8 cellular contexts compared by ENCODE assay signal in genomic region chr10:110221044-110221720, GRCh38. TPM values are rescaled to one million over a fixed set of nuclear protein-coding genes. Genes with fewer than 3 reads are reported as not detected.
DNase-seq lines count a peak whose midpoint lies in the region; ATAC-seq, FAIRE-seq and TF ChIP-seq lines count a peak whose summit lies in the region.

No MANE protein-coding gene starts in this region.

- H3K27me3 ChIP-seq in rectal smooth muscle tissue (ENCODE audit: control insufficient read depth, insufficient read depth, low read length): no peaks in the 10 kb centered on the region

- FAIRE-seq in H54 (lab: Jason Lieb, UNC): no peak

- peak overlapping the region; percentile 53 for H3K4me3 ChIP-seq in fibroblast of mammary gland (ENCODE audit: control insufficient read depth, low read depth, low read length)
- H3K4me3 ChIP-seq in rectal smooth muscle tissue (ENCODE audit: low read length): peak overlapping the region; percentile 58

- POLR2A ChIA-PET in T-cell (lab: Charles Lee): interaction anchor here (0.5 to 1.9 kb wide), 10 partner anchors 9 to 325 kb away, joined by 3 to 21 read pairs (median 4); no protein-coding TSS in a partner anchor

- TF ChIP-seq POLR2A in H54 (IDR thresholded peaks at IDR 0.05; ENCODE audit: low read depth, low read length): no peak

- peak overlapping the region; percentile 56 for H3K4me3 Mint-ChIP-seq in Calu3 (ENCODE audit: low read depth, unreplicated experiment)
- H3K4me3 Mint-ChIP-seq in T-cell: peak overlapping the region; percentile 62 to 75 (median 68)

- H3K27me3 Mint-ChIP-seq in Calu3 (ENCODE audit: unreplicated experiment) (no peaks in the 10 kb centered on the region), T-cell (no peaks in the 10 kb centered on the region)

- intact Hi-C loops in Calu3 (cut with micrococcal nuclease; ENCODE audit: unreplicated experiment): loop anchor here (2.0 to 5.0 kb wide), 2 partner anchors 82 to 339 kb away; no protein-coding TSS in a partner anchor

- DNase-seq in Calu3 (no peak), T-cell (no peak), fibroblast of mammary gland (ENCODE audit: low read depth) (no peak), H54 (ENCODE audit: insufficient read length, low spot score) (no peak), NCI-H2171 (lab: John Stamatoyannopoulos, UW) (no peak)
- DNase-seq in activated naive CD4-positive, alpha-beta T cell treated with anti-CD3 and anti-CD28 coated beads, Interleukin-2, amount 50 U/mL, for 72 hours (ENCODE audit: low spot score in 2 of 2): no peak
- DNase-seq in stimulated activated CD4-positive, alpha-beta T cell treated with anti-CD3 and anti-CD28 coated beads, Interleukin-2, amount 100 ng/mL, for 48 hours: no peak

- H3K4me1 Mint-ChIP-seq in Calu3 (ENCODE audit: low read depth, unreplicated experiment) (peaks cover 16% of the 10 kb centered on the region), T-cell (peaks cover 36 to 61% (median 44%) of the 10 kb centered on the region in 3 donors)

- no peak for ATAC-seq in T-cell (replicated peaks in 1 of 4)
- ATAC-seq in activated naive CD4-positive, alpha-beta T cell treated with anti-CD3 and anti-CD28 coated beads, Interleukin-2, amount 50 U/mL, for 72 hours: no peak

- H3K9me3 Mint-ChIP-seq in Calu3 (ENCODE audit: low read depth, unreplicated experiment) (no peaks in the 10 kb centered on the region), T-cell (no peaks in the 10 kb centered on the region)
- no peaks in the 10 kb centered on the region for H3K9me3 Mint-ChIP-seq in activated naive CD4-positive, alpha-beta T cell treated with anti-CD3 and anti-CD28 coated beads, Interleukin-2, amount 50 U/mL, for 72 hours

- H3K36me3 ChIP-seq in rectal smooth muscle tissue (ENCODE audit: control insufficient read depth, insufficient read depth, low read length): no peaks in the 10 kb centered on the region

- H3K4me1 ChIP-seq in rectal smooth muscle tissue (ENCODE audit: control insufficient read depth, insufficient read depth, low read length): peaks cover 21% of the 10 kb centered on the region

- BruUV-seq in Calu3 (replicated peaks; lab: Mats Ljungman, UMichigan): no TSS peak

- H3K27ac Mint-ChIP-seq in Calu3 (ENCODE audit: unreplicated experiment) (no peak overlapping the region), T-cell (peak overlapping the region; percentile 59 to 76)
- peak overlapping the region in 1 of 2 donors; percentile 35 for H3K27ac Mint-ChIP-seq in activated naive CD4-positive, alpha-beta T cell treated with anti-CD3 and anti-CD28 coated beads, Interleukin-2, amount 50 U/mL, for 72 hours

- TF ChIP-seq CTCF in Calu3 (IDR thresholded peaks at IDR 0.05; ENCODE audit: unreplicated experiment): no peak
- no peak for TF ChIP-seq CTCF in fibroblast of mammary gland (conservative IDR thresholded peaks at IDR 0.05; ENCODE audit: control insufficient read depth, insufficient read depth, low read depth, low read length)

- CTCF ChIA-PET in Calu3 (lab: Charles Lee): interaction anchor here (0.6 to 1.5 kb wide), 4 partner anchors 11 to 421 kb away, joined by 3 to 14 read pairs (median 4); no protein-coding TSS in a partner anchor
- CTCF ChIA-PET in T-cell (lab: Charles Lee): interaction anchor here (0.7 to 8.4 kb wide), 15 partner anchors 12 to 356 kb away, joined by 3 to 94 read pairs (median 4); partner anchors contain the start of gene MXI1 (in 1 of the 2)

- peak overlapping the region; percentile 91 for H3K27ac ChIP-seq in rectal smooth muscle tissue (ENCODE audit: low read depth, low read length)

- H3K9ac ChIP-seq in rectal smooth muscle tissue (ENCODE audit: low read length): peak overlapping the region; percentile 16

- H3K36me3 Mint-ChIP-seq in Calu3 (ENCODE audit: insufficient read depth, unreplicated experiment) (peaks cover 13% of the 10 kb centered on the region), T-cell (no peaks in the 10 kb centered on the region)
- no peaks in the 10 kb centered on the region for H3K36me3 Mint-ChIP-seq in activated naive CD4-positive, alpha-beta T cell treated with anti-CD3 and anti-CD28 coated beads, Interleukin-2, amount 50 U/mL, for 72 hours

RNA-seq across cellular contexts. Expression of gene MXI1, which starts 13.8 kb away (rescaled TPM):
- total RNA-seq in Calu3 (2022) (8.1 and 8.4 TPM in 2 replicates), T-cell (10 to 100 TPM; 40.2 to 54.1 (median 44.4) TPM)
- 10 to 100 TPM; 16.2 to 69.6 TPM for total RNA-seq in activated naive CD4-positive, alpha-beta T cell treated with anti-CD3 and anti-CD28 coated beads, Interleukin-2, amount 50 U/mL, for 72 hours
